Comparison of ENCODE assay signal across 16 cellular contexts in genomic region chr6:15386756-15387112, GRCh38.
A peak's percentile ranks its signal among the peaks of the same experiment; 100 is the strongest.
DNase-seq lines count a peak whose midpoint lies in the region; ATAC-seq and FAIRE-seq lines count a peak whose summit lies in the region.
"Had no signal": no experiment of that assay in that cellular context is flagged by ENCODE, and none has a peak within 500 bp of the region (broad histone marks: within the 10 kb centered on the region; RNA-seq: fewer than 3 reads in every experiment).

No MANE protein-coding gene starts in this region.

- no peak overlapping the region for H3K4me3 ChIP-seq in small intestine (ENCODE audit: low read depth in 1 of 2, low read length in 2 of 2)
- H3K4me3 ChIP-seq: ascending aorta, right atrium auricular region had no signal

- ATAC-seq in activated CD8-positive, alpha-beta memory T cell treated with anti-CD3 and anti-CD28 coated beads, Interleukin-2, amount 10 ng/mL, durations not matched to agents 7 days and 5 days = peak; percentile 40
- ATAC-seq in effector memory CD8-positive, alpha-beta T cell (replicated peaks) = no peak
- ATAC-seq in stimulated activated naive B cell treated with anti-CD40 and anti-IgM and Interleukin-4, amounts not matched to agents 10 μg/mL and 1 μg/mL and 100 μg/mL, for 72 hours (replicated peaks) = no peak
- ATAC-seq in HG03135 (IDR thresholded peaks at IDR 0.05; ENCODE audit: unreplicated experiment) (no peak), HG03565 (IDR thresholded peaks at IDR 0.05; ENCODE audit: unreplicated experiment) (no peak)

- FAIRE-seq in small intestine (lab: Jason Lieb, UNC) = no peak
- FAIRE-seq: endometrium had no signal

- H3K4me1 ChIP-seq in small intestine (ENCODE audit: control insufficient read depth in 2 of 2, insufficient read depth in 1 of 2, low read depth in 1 of 2, low read length in 1 of 2) = peaks cover 0 to 12% of the 10 kb centered on the region in 2 donors

- no peak overlapping the region for H3K27ac ChIP-seq in small intestine (ENCODE audit: low read depth in 1 of 2, low read length in 1 of 2)
- H3K27ac ChIP-seq: ascending aorta, right atrium auricular region had no signal

- 83 to 90% (median 86%) methylated on average over 3 of the region's 3 CpGs for WGBS in small intestine, 3 donors

- no peak overlapping the region for H3K27ac Mint-ChIP-seq in activated CD8-positive, alpha-beta memory T cell treated with anti-CD3 and anti-CD28 coated beads, Interleukin-2, amount 10 ng/mL, durations not matched to agents 7 days and 5 days
- peak overlapping the region; percentile 41 to 67 for H3K27ac Mint-ChIP-seq in effector memory CD8-positive, alpha-beta T cell
- peak overlapping the region; percentile 1 for H3K27ac Mint-ChIP-seq in stimulated activated naive B cell treated with anti-CD40 and anti-IgM and Interleukin-4, amounts not matched to agents 10 μg/mL and 1 μg/mL and 100 μg/mL, for 72 hours
- H3K27ac Mint-ChIP-seq: mesothelial cell of epicardium had no signal

- no peaks in the 10 kb centered on the region for H3K27me3 Mint-ChIP-seq in activated CD8-positive, alpha-beta memory T cell treated with anti-CD3 and anti-CD28 coated beads, Interleukin-2, amount 10 ng/mL, durations not matched to agents 7 days and 5 days
- no peaks in the 10 kb centered on the region for H3K27me3 Mint-ChIP-seq in effector memory CD8-positive, alpha-beta T cell
- no peaks in the 10 kb centered on the region for H3K27me3 Mint-ChIP-seq in stimulated activated naive B cell treated with anti-CD40 and anti-IgM and Interleukin-4, amounts not matched to agents 10 μg/mL and 1 μg/mL and 100 μg/mL, for 72 hours

- no peaks in the 10 kb centered on the region for H3K36me3 Mint-ChIP-seq in activated CD8-positive, alpha-beta memory T cell treated with anti-CD3 and anti-CD28 coated beads, Interleukin-2, amount 10 ng/mL, durations not matched to agents 7 days and 5 days
- H3K36me3 Mint-ChIP-seq in effector memory CD8-positive, alpha-beta T cell (ENCODE audit: insufficient read depth) = no peaks in the 10 kb centered on the region
- H3K36me3 Mint-ChIP-seq in stimulated activated naive B cell treated with anti-CD40 and anti-IgM and Interleukin-4, amounts not matched to agents 10 μg/mL and 1 μg/mL and 100 μg/mL, for 72 hours = peaks cover 8 to 14% of the 10 kb centered on the region in 2 donors
- H3K36me3 Mint-ChIP-seq: mesothelial cell of epicardium had no signal

- no peak for DNase-seq in activated CD8-positive, alpha-beta memory T cell treated with anti-CD3 and anti-CD28 coated beads, Interleukin-2, amount 10 ng/mL, durations not matched to agents 7 days and 5 days
- no peak for DNase-seq in activated CD8-positive, alpha-beta memory T cell treated with anti-CD3 and anti-CD28 coated beads for 24 hours
- DNase-seq in NCI-H1694 treated with DMSO at 0.1 percent for 48 hours (lab: John Stamatoyannopoulos, UW) (peak; percentile 67), small intestine (no peak)
- DNase-seq in effector memory CD8-positive, alpha-beta T cell = no peak
- DNase-seq in stimulated activated naive B cell treated with anti-CD40 and anti-IgM and Interleukin-4, amounts not matched to agents 10 μg/mL and 1 μg/mL and 100 μg/mL, for 72 hours = no peak
- DNase-seq: activated effector memory CD4-positive, alpha-beta T cell treated with anti-CD3 and anti-CD28 coated beads, Interleukin-2, amount 50 U/mL, for 16 hours; NK-92 treated with Interleukin-12 subunit alpha and Interleukin-12 subunit beta, amount 100 ng/mL, for 24 hours; SW 1271 had no signal

- H3K4me3 Mint-ChIP-seq in activated CD8-positive, alpha-beta memory T cell treated with anti-CD3 and anti-CD28 coated beads, Interleukin-2, amount 10 ng/mL, durations not matched to agents 7 days and 5 days = no peak overlapping the region
- peak overlapping the region in 1 of 2 donors; percentile 1 for H3K4me3 Mint-ChIP-seq in effector memory CD8-positive, alpha-beta T cell
- H3K4me3 Mint-ChIP-seq in stimulated activated naive B cell treated with anti-CD40 and anti-IgM and Interleukin-4, amounts not matched to agents 10 μg/mL and 1 μg/mL and 100 μg/mL, for 72 hours = no peak overlapping the region
- H3K4me3 Mint-ChIP-seq: mesothelial cell of epicardium had no signal

- no peaks in the 10 kb centered on the region for H3K36me3 ChIP-seq in small intestine (ENCODE audit: control insufficient read depth in 2 of 2, insufficient read depth in 2 of 2, low read length in 2 of 2)
- H3K36me3 ChIP-seq: ascending aorta, right atrium auricular region had no signal

- peaks cover 62% of the 10 kb centered on the region for H3K4me1 Mint-ChIP-seq in activated CD8-positive, alpha-beta memory T cell treated with anti-CD3 and anti-CD28 coated beads, Interleukin-2, amount 10 ng/mL, durations not matched to agents 7 days and 5 days
- peaks cover 55 to 64% of the 10 kb centered on the region in 2 donors for H3K4me1 Mint-ChIP-seq in effector memory CD8-positive, alpha-beta T cell (ENCODE audit: low read depth in 2 of 2)
- peaks cover 67 to 97% of the 10 kb centered on the region in 2 donors for H3K4me1 Mint-ChIP-seq in stimulated activated naive B cell treated with anti-CD40 and anti-IgM and Interleukin-4, amounts not matched to agents 10 μg/mL and 1 μg/mL and 100 μg/mL, for 72 hours

- H3K9me3 ChIP-seq in small intestine (ENCODE audit: control insufficient read depth, low read depth) = no peaks in the 10 kb centered on the region
- H3K9me3 ChIP-seq: ascending aorta, neutrophil, right atrium auricular region had no signal

- H3K9me3 Mint-ChIP-seq in activated CD8-positive, alpha-beta memory T cell treated with anti-CD3 and anti-CD28 coated beads, Interleukin-2, amount 10 ng/mL, durations not matched to agents 7 days and 5 days (ENCODE audit: low read depth) = no peaks in the 10 kb centered on the region
- H3K9me3 Mint-ChIP-seq in effector memory CD8-positive, alpha-beta T cell = no peaks in the 10 kb centered on the region
- no peaks in the 10 kb centered on the region for H3K9me3 Mint-ChIP-seq in stimulated activated naive B cell treated with anti-CD40 and anti-IgM and Interleukin-4, amounts not matched to agents 10 μg/mL and 1 μg/mL and 100 μg/mL, for 72 hours
- H3K9me3 Mint-ChIP-seq: mesothelial cell of epicardium had no signal

- no peaks in the 10 kb centered on the region for H3K27me3 ChIP-seq in small intestine (ENCODE audit: control insufficient read depth in 2 of 2, insufficient read depth in 2 of 2, low read length in 2 of 2)
- H3K27me3 ChIP-seq: ascending aorta, neutrophil, right atrium auricular region had no signal

- CTCF ChIA-PET in activated CD8-positive, alpha-beta memory T cell treated with anti-CD3 and anti-CD28 coated beads, Interleukin-2, amount 10 ng/mL, durations not matched to agents 7 days and 5 days (lab: Charles Lee) = interaction anchor here (1.7 to 2.0 kb wide), 2 partner anchors 57 to 66 kb away, joined by 3 to 5 read pairs; no protein-coding TSS in a partner anchor
